1 cellular context compared by ENCODE assay signal in the genomic region with DNA sequence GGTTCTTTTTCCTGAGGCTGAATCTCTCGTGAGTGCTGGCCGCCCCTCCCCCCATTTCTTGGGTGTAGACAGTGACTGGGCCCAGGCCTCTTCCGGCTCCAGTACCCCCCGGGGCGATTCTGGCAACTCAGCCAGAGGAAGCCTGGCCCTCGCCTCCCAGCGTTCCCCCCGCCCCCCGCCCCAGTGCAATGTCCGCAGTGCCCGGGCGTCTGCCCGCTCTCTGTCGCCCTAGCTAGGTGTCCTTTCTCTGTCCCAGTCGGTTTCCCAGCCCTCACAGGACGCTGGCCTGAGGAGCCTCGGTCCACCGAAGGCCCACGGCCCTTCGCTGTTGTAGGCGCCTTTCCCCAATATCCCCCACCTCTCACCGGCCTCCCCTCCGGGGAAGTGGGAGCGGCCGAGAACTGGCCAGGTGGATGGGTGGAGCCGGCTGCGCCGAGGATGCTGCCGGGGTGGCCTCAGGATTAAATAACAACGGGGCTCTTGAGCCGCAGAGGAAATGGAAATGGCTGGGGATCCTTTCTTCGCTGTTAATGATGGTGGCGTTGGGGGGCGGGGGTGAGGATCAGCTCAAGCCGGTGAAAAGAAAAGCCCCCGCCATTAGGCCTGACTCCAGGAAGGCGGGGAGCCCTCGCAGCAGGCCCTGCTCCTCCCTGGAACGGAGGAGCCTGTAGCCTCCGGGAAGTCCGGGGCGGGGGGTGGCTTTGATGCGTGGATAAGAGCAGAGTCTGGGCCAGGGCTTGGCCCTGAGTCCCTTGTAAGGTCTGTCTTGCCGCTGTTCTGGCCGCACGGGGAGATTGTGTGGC.
TF ChIP-seq lines count a peak whose summit lies in the region.

No MANE protein-coding gene starts in this region.

TF ChIP-seq in HepG2, 621 proteins besides CTCF, POLR2A, EP300 and RAD21 (continued from another document and continues in another):
- TF ChIP-seq TRIM22 (IDR thresholded peaks at IDR 0.05): no peak
- TF ChIP-seq SAP130 (CRISPR knock-in tag; IDR thresholded peaks at IDR 0.05; ENCODE audit: low read depth): peak; percentile 53
- TF ChIP-seq ZIK1 (CRISPR knock-in tag; IDR thresholded peaks at IDR 0.05; ENCODE audit: borderline replicate concordance, low read depth): no peak
- 0 out of 2 replicates have a peak, but pooled peaks have one; percentile 19 for TF ChIP-seq ZNF264 (CRISPR knock-in tag; IDR thresholded peaks at IDR 0.05)
- TF ChIP-seq NFKBIZ (CRISPR knock-in tag; IDR thresholded peaks at IDR 0.05): no peak
- TF ChIP-seq FOXO4 (CRISPR knock-in tag; conservative IDR thresholded peaks at IDR 0.05): no peak
- no peak; the same call in 1 of the 2 replicates for TF ChIP-seq SIX1 (CRISPR knock-in tag; IDR thresholded peaks at IDR 0.05; ENCODE audit: borderline replicate concordance)
- TF ChIP-seq, protein P1, sequence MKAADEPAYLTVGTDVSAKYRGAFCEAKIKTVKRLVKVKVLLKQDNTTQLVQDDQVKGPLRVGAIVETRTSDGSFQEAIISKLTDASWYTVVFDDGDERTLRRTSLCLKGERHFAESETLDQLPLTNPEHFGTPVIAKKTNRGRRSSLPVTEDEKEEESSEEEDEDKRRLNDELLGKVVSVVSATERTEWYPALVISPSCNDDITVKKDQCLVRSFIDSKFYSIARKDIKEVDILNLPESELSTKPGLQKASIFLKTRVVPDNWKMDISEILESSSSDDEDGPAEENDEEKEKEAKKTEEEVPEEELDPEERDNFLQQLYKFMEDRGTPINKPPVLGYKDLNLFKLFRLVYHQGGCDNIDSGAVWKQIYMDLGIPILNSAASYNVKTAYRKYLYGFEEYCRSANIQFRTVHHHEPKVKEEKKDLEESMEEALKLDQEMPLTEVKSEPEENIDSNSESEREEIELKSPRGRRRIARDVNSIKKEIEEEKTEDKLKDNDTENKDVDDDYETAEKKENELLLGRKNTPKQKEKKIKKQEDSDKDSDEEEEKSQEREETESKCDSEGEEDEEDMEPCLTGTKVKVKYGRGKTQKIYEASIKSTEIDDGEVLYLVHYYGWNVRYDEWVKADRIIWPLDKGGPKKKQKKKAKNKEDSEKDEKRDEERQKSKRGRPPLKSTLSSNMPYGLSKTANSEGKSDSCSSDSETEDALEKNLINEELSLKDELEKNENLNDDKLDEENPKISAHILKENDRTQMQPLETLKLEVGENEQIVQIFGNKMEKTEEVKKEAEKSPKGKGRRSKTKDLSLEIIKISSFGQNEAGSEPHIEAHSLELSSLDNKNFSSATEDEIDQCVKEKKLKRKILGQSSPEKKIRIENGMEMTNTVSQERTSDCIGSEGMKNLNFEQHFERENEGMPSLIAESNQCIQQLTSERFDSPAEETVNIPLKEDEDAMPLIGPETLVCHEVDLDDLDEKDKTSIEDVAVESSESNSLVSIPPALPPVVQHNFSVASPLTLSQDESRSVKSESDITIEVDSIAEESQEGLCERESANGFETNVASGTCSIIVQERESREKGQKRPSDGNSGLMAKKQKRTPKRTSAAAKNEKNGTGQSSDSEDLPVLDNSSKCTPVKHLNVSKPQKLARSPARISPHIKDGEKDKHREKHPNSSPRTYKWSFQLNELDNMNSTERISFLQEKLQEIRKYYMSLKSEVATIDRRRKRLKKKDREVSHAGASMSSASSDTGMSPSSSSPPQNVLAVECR (CRISPR knock-in tag; IDR thresholded peaks at IDR 0.05; ENCODE audit: borderline replicate concordance): peak; percentile 43; the same call in 1 of the 2 replicates
- TF ChIP-seq ZNF777 (CRISPR knock-in tag; IDR thresholded peaks at IDR 0.05): peak; percentile 21
- no peak for TF ChIP-seq ZNF10 (CRISPR knock-in tag; IDR thresholded peaks at IDR 0.05; ENCODE audit: borderline replicate concordance, low read depth)
- TF ChIP-seq SSRP1 (CRISPR knock-in tag; IDR thresholded peaks at IDR 0.05): no peak
- no peak for TF ChIP-seq JARID2 (CRISPR knock-in tag; IDR thresholded peaks at IDR 0.05; ENCODE audit: insufficient replicate concordance)
- TF ChIP-seq, protein P2, sequence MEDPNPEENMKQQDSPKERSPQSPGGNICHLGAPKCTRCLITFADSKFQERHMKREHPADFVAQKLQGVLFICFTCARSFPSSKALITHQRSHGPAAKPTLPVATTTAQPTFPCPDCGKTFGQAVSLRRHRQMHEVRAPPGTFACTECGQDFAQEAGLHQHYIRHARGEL (CRISPR knock-in tag; IDR thresholded peaks at IDR 0.05): no peak; the same call in 1 of the 2 replicates
- TF ChIP-seq HNRNPLL (IDR thresholded peaks at IDR 0.05; ENCODE audit: low read depth, low read length, poor library complexity, severe bottlenecking): no peak
- peak; percentile 14; the same call in 1 of the 2 replicates for TF ChIP-seq ZNF619 (CRISPR knock-in tag; IDR thresholded peaks at IDR 0.05)
- no peak for TF ChIP-seq PRMT3 (CRISPR knock-in tag; IDR thresholded peaks at IDR 0.05; ENCODE audit: borderline replicate concordance, low read depth)
- no peak for TF ChIP-seq ZNF530 (CRISPR knock-in tag; IDR thresholded peaks at IDR 0.05; ENCODE audit: low read depth)
- 0 out of 2 replicates have a peak, but pooled peaks have one; percentile 62 for TF ChIP-seq AKAP8 (CRISPR knock-in tag; IDR thresholded peaks at IDR 0.05)
- no peak for TF ChIP-seq NFYC (CRISPR knock-in tag; IDR thresholded peaks at IDR 0.05)
- peak; percentile 25; the same call in 1 of the 2 replicates for TF ChIP-seq POGZ (CRISPR knock-in tag; IDR thresholded peaks at IDR 0.05)
- TF ChIP-seq, protein P3, sequence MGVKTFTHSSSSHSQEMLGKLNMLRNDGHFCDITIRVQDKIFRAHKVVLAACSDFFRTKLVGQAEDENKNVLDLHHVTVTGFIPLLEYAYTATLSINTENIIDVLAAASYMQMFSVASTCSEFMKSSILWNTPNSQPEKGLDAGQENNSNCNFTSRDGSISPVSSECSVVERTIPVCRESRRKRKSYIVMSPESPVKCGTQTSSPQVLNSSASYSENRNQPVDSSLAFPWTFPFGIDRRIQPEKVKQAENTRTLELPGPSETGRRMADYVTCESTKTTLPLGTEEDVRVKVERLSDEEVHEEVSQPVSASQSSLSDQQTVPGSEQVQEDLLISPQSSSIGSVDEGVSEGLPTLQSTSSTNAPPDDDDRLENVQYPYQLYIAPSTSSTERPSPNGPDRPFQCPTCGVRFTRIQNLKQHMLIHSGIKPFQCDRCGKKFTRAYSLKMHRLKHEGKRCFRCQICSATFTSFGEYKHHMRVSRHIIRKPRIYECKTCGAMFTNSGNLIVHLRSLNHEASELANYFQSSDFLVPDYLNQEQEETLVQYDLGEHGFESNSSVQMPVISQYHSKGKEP (CRISPR knock-in tag; IDR thresholded peaks at IDR 0.05): no peak
- no peak for TF ChIP-seq KLF16 (CRISPR knock-in tag; IDR thresholded peaks at IDR 0.05)
- no peak for TF ChIP-seq NFKB2 (CRISPR knock-in tag; IDR thresholded peaks at IDR 0.05; ENCODE audit: borderline replicate concordance)
- TF ChIP-seq THAP8 (CRISPR knock-in tag; IDR thresholded peaks at IDR 0.05; ENCODE audit: borderline replicate concordance): no peak
- TF ChIP-seq, protein P4, sequence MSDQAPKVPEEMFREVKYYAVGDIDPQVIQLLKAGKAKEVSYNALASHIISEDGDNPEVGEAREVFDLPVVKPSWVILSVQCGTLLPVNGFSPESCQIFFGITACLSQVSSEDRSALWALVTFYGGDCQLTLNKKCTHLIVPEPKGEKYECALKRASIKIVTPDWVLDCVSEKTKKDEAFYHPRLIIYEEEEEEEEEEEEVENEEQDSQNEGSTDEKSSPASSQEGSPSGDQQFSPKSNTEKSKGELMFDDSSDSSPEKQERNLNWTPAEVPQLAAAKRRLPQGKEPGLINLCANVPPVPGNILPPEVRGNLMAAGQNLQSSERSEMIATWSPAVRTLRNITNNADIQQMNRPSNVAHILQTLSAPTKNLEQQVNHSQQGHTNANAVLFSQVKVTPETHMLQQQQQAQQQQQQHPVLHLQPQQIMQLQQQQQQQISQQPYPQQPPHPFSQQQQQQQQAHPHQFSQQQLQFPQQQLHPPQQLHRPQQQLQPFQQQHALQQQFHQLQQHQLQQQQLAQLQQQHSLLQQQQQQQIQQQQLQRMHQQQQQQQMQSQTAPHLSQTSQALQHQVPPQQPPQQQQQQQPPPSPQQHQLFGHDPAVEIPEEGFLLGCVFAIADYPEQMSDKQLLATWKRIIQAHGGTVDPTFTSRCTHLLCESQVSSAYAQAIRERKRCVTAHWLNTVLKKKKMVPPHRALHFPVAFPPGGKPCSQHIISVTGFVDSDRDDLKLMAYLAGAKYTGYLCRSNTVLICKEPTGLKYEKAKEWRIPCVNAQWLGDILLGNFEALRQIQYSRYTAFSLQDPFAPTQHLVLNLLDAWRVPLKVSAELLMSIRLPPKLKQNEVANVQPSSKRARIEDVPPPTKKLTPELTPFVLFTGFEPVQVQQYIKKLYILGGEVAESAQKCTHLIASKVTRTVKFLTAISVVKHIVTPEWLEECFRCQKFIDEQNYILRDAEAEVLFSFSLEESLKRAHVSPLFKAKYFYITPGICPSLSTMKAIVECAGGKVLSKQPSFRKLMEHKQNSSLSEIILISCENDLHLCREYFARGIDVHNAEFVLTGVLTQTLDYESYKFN (CRISPR knock-in tag; conservative IDR thresholded peaks at IDR 0.05): 0 out of 2 replicates have a peak, but pooled peaks have one; percentile 33
- TF ChIP-seq SP5 (CRISPR knock-in tag; IDR thresholded peaks at IDR 0.05; ENCODE audit: borderline replicate concordance, low read depth): peak; percentile 37; the same call in 1 of the 2 replicates
- no peak for TF ChIP-seq ZNF816 (CRISPR knock-in tag; IDR thresholded peaks at IDR 0.05; ENCODE audit: borderline replicate concordance)
- no peak for TF ChIP-seq IKZF1 (IDR thresholded peaks at IDR 0.05)
- no peak for TF ChIP-seq SP2 (CRISPR knock-in tag; IDR thresholded peaks at IDR 0.05)
- 0 out of 2 replicates have a peak, but pooled peaks have one; percentile 33 for TF ChIP-seq TP53 (CRISPR knock-in tag; conservative IDR thresholded peaks at IDR 0.05)
- TF ChIP-seq MEF2D (CRISPR knock-in tag; IDR thresholded peaks at IDR 0.05): no peak
- no peak; the same call in 1 of the 2 replicates for TF ChIP-seq ZNF333 (CRISPR knock-in tag; IDR thresholded peaks at IDR 0.05; ENCODE audit: borderline replicate concordance)
- peak; percentile 47 for TF ChIP-seq PRPF4 (IDR thresholded peaks at IDR 0.05; ENCODE audit: low read depth, low read length, poor library complexity, severe bottlenecking)
- no peak for TF ChIP-seq SRSF9 (IDR thresholded peaks at IDR 0.05; ENCODE audit: borderline replicate concordance, insufficient read depth, low read depth, low read length, poor library complexity, severe bottlenecking)
- no peak for TF ChIP-seq RARG (CRISPR knock-in tag; IDR thresholded peaks at IDR 0.05; ENCODE audit: low read depth)
- no peak; the same call in 1 of the 2 replicates for TF ChIP-seq MTERF4 (CRISPR knock-in tag; IDR thresholded peaks at IDR 0.05)
- peak; percentile 20; the same call in 1 of the 2 replicates for TF ChIP-seq ZNF274 (CRISPR knock-in tag; IDR thresholded peaks at IDR 0.05)
- TF ChIP-seq FIP1L1 (IDR thresholded peaks at IDR 0.05; ENCODE audit: borderline replicate concordance, insufficient read depth, low read depth, low read length): no peak
- TF ChIP-seq NCOR1 (IDR thresholded peaks at IDR 0.05; ENCODE audit: borderline replicate concordance, low read length): peak; percentile 32; the same call in 1 of the 2 replicates
- no peak for TF ChIP-seq ZFP1 (CRISPR knock-in tag; IDR thresholded peaks at IDR 0.05)
- peak; percentile 52 for TF ChIP-seq ZEB1 (IDR thresholded peaks at IDR 0.05; ENCODE audit: insufficient replicate concordance, low read depth)
- TF ChIP-seq TGIF2 (CRISPR knock-in tag; IDR thresholded peaks at IDR 0.05): no peak
- TF ChIP-seq NFATC3 (CRISPR knock-in tag; IDR thresholded peaks at IDR 0.05): 0 out of 2 replicates have a peak, but pooled peaks have one; percentile 62
- TF ChIP-seq KLF6 (CRISPR knock-in tag; IDR thresholded peaks at IDR 0.05): no peak
- no peak for TF ChIP-seq ZSCAN22 (CRISPR knock-in tag; IDR thresholded peaks at IDR 0.05)
- TF ChIP-seq BORCS8-MEF2B (CRISPR knock-in tag; IDR thresholded peaks at IDR 0.05): no peak
- no peak for TF ChIP-seq ZNF572 (CRISPR knock-in tag; IDR thresholded peaks at IDR 0.05)
- TF ChIP-seq PCBP2 (optimal IDR thresholded peaks at IDR 0.05; ENCODE audit: low read depth, low read length, poor library complexity, severe bottlenecking): no peak
- TF ChIP-seq GPN1 (CRISPR knock-in tag; IDR thresholded peaks at IDR 0.05; ENCODE audit: borderline replicate concordance): no peak
- TF ChIP-seq KLF9 (CRISPR knock-in tag; IDR thresholded peaks at IDR 0.05; ENCODE audit: low read depth): no peak
- no peak for TF ChIP-seq ZNF292 (CRISPR knock-in tag; IDR thresholded peaks at IDR 0.05; ENCODE audit: borderline replicate concordance, low read depth)
- no peak for TF ChIP-seq CHD2 (IDR thresholded peaks at IDR 0.05; ENCODE audit: low read depth, low read length)
- no peak for TF ChIP-seq ZNF629 (CRISPR knock-in tag; conservative IDR thresholded peaks at IDR 0.05)
- TF ChIP-seq PHB2 (IDR thresholded peaks at IDR 0.05; ENCODE audit: partially characterized antibody): no peak
- TF ChIP-seq ZNF543 (CRISPR knock-in tag; IDR thresholded peaks at IDR 0.05): 0 out of 2 replicates have a peak, but pooled peaks have one; percentile 18
